ENCODE assay signal across 4 cellular contexts in genomic region chr1:110860620-110861019, GRCh38. TPM values are rescaled to one million over a fixed set of nuclear protein-coding genes. Genes with fewer than 3 reads are reported as not detected.
"Had no signal": no experiment of that assay in that cellular context is flagged by ENCODE, and none has a peak within 500 bp of the region (broad histone marks: within the 10 kb centered on the region; RNA-seq: fewer than 3 reads in every experiment).

No MANE protein-coding gene starts in this region.

RNA-seq across cellular contexts. Expression of gene CD53, which starts 12.3 kb away (rescaled TPM):
- total RNA-seq: neural crest cell, osteocyte, pulmonary artery endothelial cell, smooth muscle cell had no signal
- polyA plus RNA-seq: smooth muscle cell had no signal
